ENCODE assay signal across 5 cellular contexts in the genomic region with DNA sequence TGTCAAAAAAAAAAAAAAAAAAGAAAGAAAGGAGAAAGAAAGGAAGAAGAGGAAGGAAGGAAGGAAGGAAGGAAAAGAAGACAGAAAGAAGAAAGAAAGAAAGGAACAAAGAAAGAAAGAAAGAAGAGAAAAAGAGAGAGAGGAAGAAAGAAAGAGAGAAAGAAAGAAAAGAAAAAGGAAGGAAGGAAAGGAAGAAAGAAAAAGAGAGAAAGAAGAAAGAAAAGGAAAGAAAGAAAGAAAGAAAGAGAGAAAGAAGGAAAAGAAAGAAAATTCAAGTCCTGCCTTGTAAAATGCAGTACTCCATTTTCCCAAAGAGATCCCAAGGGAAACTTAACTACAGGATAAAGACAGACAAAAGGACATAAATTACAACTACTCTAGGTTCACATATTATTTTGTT. TPM values are rescaled to one million over a fixed set of nuclear protein-coding genes. Genes with fewer than 3 reads are reported as not detected.
"Had no signal": no experiment of that assay in that cellular context is flagged by ENCODE, and none has a peak within 500 bp of the region (broad histone marks: within the 10 kb centered on the region; RNA-seq: fewer than 3 reads in every experiment).

No MANE protein-coding gene starts in this region.

RNA-seq across cellular contexts. Expression of gene PPIAL4C, which starts 10.9 kb away (rescaled TPM):
- total RNA-seq: GM23248, H4, H7, HT-29, IMR-90 had no signal
